9 cellular contexts compared by ENCODE assay signal in the genomic region with DNA sequence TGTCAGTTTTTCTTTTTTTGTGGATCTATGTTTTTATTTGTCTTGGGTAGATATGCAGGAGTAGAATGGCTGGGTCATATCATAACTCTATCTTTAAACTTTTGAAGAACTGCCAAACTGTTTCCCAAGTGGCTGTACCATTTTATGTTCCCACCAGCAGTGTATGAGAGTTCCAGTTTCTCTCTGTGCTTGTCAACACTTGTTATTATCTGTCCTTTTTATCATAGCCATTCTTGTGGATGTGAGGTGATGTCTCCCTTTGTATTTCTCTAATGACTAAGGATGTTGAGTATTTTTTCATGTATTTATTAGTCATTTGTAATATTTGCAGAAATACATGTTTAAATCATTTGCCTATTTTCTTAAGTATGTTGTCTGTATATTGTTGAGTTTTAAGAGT. TPM values are rescaled to one million over a fixed set of nuclear protein-coding genes. Genes with fewer than 3 reads are reported as not detected.
"Had no signal": no experiment of that assay in that cellular context is flagged by ENCODE, and none has a peak within 500 bp of the region (broad histone marks: within the 10 kb centered on the region; RNA-seq: fewer than 3 reads in every experiment).

No MANE protein-coding gene starts in this region.

- H3K9ac ChIP-seq: KMS-11 had no signal

- FAIRE-seq: HTR-8/SVneo, K562 had no signal

- H3K27ac ChIP-seq: HL-60, KMS-11 had no signal

- H3K9me3 Mint-ChIP-seq: IgD-negative memory B cell had no signal

- ATAC-seq: K562 had no signal

- H3K27ac Mint-ChIP-seq: IgD-negative memory B cell had no signal

- H3K36me3 Mint-ChIP-seq: IgD-negative memory B cell had no signal

- H3K4me3 ChIP-seq: K562 had no signal

- DNase-seq: IMR-90, KBM-7, KG1 had no signal

- H3K4me3 Mint-ChIP-seq: IgD-negative memory B cell had no signal

- H3K4me2 ChIP-seq: KMS-11 had no signal

RNA-seq across cellular contexts. Expression of a gene that starts 17.4 kb away (rescaled TPM):
- total RNA-seq: HT-29, K562 had no signal
- polyA plus RNA-seq: IgD-negative memory B cell, K562 had no signal
